In genomic region chr6:147166360-147166944, GRCh38 we compare ENCODE assay signal across 1 cellular context.
TF ChIP-seq lines count a peak whose summit lies in the region.

No MANE protein-coding gene starts in this region.

TF ChIP-seq in IMR-90, 13 proteins besides CTCF, POLR2A, EP300 and RAD21:
- TF ChIP-seq CEBPB (IDR thresholded peaks at IDR 0.05; ENCODE audit: low read depth, low read length), result no peak
- TF ChIP-seq ELK1 (IDR thresholded peaks at IDR 0.05; ENCODE audit: borderline replicate concordance, low read depth, low read length), result no peak
- TF ChIP-seq MXI1 (IDR thresholded peaks at IDR 0.05; ENCODE audit: borderline replicate concordance, low read depth, low read length), result no peak
- no peak for TF ChIP-seq RCOR1 (IDR thresholded peaks at IDR 0.05; ENCODE audit: insufficient replicate concordance, low read length)
- TF ChIP-seq CHD1 (IDR thresholded peaks at IDR 0.05; ENCODE audit: low read depth, low read length), result no peak
- no peak for TF ChIP-seq MAFK (IDR thresholded peaks at IDR 0.05; ENCODE audit: low read depth, low read length)
- TF ChIP-seq NFE2L2 (IDR thresholded peaks at IDR 0.05; ENCODE audit: low read depth, low read length), result no peak
